Comparison of ENCODE assay signal across 8 cellular contexts in genomic region chr11:706439-706956, GRCh38. TPM values are rescaled to one million over a fixed set of nuclear protein-coding genes. Genes with fewer than 3 reads are reported as not detected.
DNase-seq lines count a peak whose midpoint lies in the region; ATAC-seq and TF ChIP-seq lines count a peak whose summit lies in the region.

No MANE protein-coding gene starts in this region.

- no peak for ATAC-seq in GM21447 (IDR thresholded peaks at IDR 0.05; ENCODE audit: unreplicated experiment)

- peaks cover 56% of the 10 kb centered on the region for H3K4me1 Mint-ChIP-seq in osteocyte (ENCODE audit: unreplicated experiment)

- TF ChIP-seq CTCF in AG10803 (conservative IDR thresholded peaks at IDR 0.05; ENCODE audit: low read length): no peak
- no peak for TF ChIP-seq CTCF in fibroblast of mammary gland (conservative IDR thresholded peaks at IDR 0.05; ENCODE audit: control insufficient read depth, insufficient read depth, low read depth, low read length)
- TF ChIP-seq CTCF in osteocyte (IDR thresholded peaks at IDR 0.05): no peak

- peak overlapping the region; percentile 81 for H3K27ac Mint-ChIP-seq in osteocyte (ENCODE audit: unreplicated experiment)

- DNase-seq in AG10803 (ENCODE audit: low read depth) (peak; percentile 43), NCI-H226 (peak; percentile 60), fibroblast of mammary gland (ENCODE audit: low read depth) (peak; percentile 56), osteocyte (ENCODE audit: extremely low spot score, unreplicated experiment) (no peak), substantia nigra (lab: John Stamatoyannopoulos, UW) (no peak), NCI-H128 (lab: John Stamatoyannopoulos, UW; ENCODE audit: unreplicated experiment) (no peak)
- DNase-seq in stimulated activated CD4-positive, alpha-beta T cell treated with anti-CD3 and anti-CD28 coated beads, Interleukin-1b, Interleukin-23, amount 100 ng/mL, for 48 hours: no peak

- peak overlapping the region; percentile 89 for H3K4me3 ChIP-seq in AG10803 (ENCODE audit: low read length)
- peak overlapping the region; percentile 63 for H3K4me3 ChIP-seq in fibroblast of mammary gland (ENCODE audit: control insufficient read depth, low read depth, low read length)

- peak overlapping the region; percentile 68 for H3K4me3 Mint-ChIP-seq in osteocyte (ENCODE audit: unreplicated experiment)

- no peaks in the 10 kb centered on the region for H3K27me3 Mint-ChIP-seq in osteocyte (ENCODE audit: unreplicated experiment)

- H3K27ac ChIP-seq in substantia nigra (ENCODE audit: low read depth, low read length, poor library complexity, severe bottlenecking): no peak overlapping the region

- no peaks in the 10 kb centered on the region for H3K36me3 Mint-ChIP-seq in osteocyte (ENCODE audit: unreplicated experiment)

- no peaks in the 10 kb centered on the region for H3K9me3 Mint-ChIP-seq in osteocyte (ENCODE audit: unreplicated experiment)

RNA-seq across cellular contexts. Expression of gene EPS8L2, which starts 0.5 kb away (rescaled TPM):
- 32.4 and 39.3 TPM in 2 replicates for total RNA-seq in osteocyte

RNA-seq across cellular contexts. Expression of gene TMEM80, which starts 10.9 kb away (rescaled TPM):
- 43.9 and 45.2 TPM in 2 replicates for total RNA-seq in osteocyte

RNA-seq across cellular contexts. Expression of gene DEAF1, which starts 11.5 kb away (rescaled TPM):
- 113 and 121 TPM in 2 replicates for total RNA-seq in osteocyte

RNA-seq across cellular contexts. Expression of gene TALDO1, which starts 40.8 kb away (rescaled TPM):
- total RNA-seq in osteocyte: 156 and 171 TPM in 2 replicates

Comparison
In these comparisons a context has a peak if more than half of its experiments do, and no peak if none do; other contexts are left out.
1. DNase-seq: peak in AG10803 (single experiment), NCI-H226 (single experiment) and fibroblast of mammary gland (single experiment); none in osteocyte (single experiment), substantia nigra (0 of 49), stimulated activated CD4-positive, alpha-beta T cell treated with anti-CD3 and anti-CD28 coated beads, Interleukin-1b, Interleukin-23, amount 100 ng/mL, for 48 hours (single experiment) and NCI-H128 (single experiment).